Comparison of ENCODE assay signal across 8 cellular contexts in genomic region chr3:106299300-106300098, GRCh38.
A peak's percentile ranks its signal among the peaks of the same experiment; 100 is the strongest.
DNase-seq lines count a peak whose midpoint lies in the region; ATAC-seq and TF ChIP-seq lines count a peak whose summit lies in the region.

No MANE protein-coding gene starts in this region.

- H3K4me1 Mint-ChIP-seq in stimulated activated naive CD8-positive, alpha-beta T cell treated with anti-CD3 and anti-CD28 coated beads, Interleukin-15, Interleukin-2, amounts not matched to agents 100 ng/mL and 50 ng/mL, for 24 hours (ENCODE audit: low read depth), result peaks cover 54% of the 10 kb centered on the region

- no peaks in the 10 kb centered on the region for H3K9me3 ChIP-seq in right cardiac atrium (ENCODE audit: control insufficient read depth, low read length)

- intact Hi-C loops in left ventricle myocardium superior (cut with micrococcal nuclease) (no loop called here), right cardiac atrium (cut with DNase I) (no loop called here)

- H3K27me3 Mint-ChIP-seq in stimulated activated naive CD8-positive, alpha-beta T cell treated with anti-CD3 and anti-CD28 coated beads, Interleukin-15, Interleukin-2, amounts not matched to agents 100 ng/mL and 50 ng/mL, for 24 hours, result no peaks in the 10 kb centered on the region

- no peak for DNase-seq in left ventricle myocardium superior
- no peak for DNase-seq in right cardiac atrium
- DNase-seq in DMS79 treated with DMSO at 0.1 percent for 48 hours (lab: John Stamatoyannopoulos, UW), result no peak
- DNase-seq in omental fat pad (ENCODE audit: low spot score), result no peak
- DNase-seq in NCI-H1417 (lab: John Stamatoyannopoulos, UW), result no peak

- no peak overlapping the region for H3K4me3 ChIP-seq in right cardiac atrium (ENCODE audit: low read length)

- H3K36me3 Mint-ChIP-seq in stimulated activated naive CD8-positive, alpha-beta T cell treated with anti-CD3 and anti-CD28 coated beads, Interleukin-15, Interleukin-2, amounts not matched to agents 100 ng/mL and 50 ng/mL, for 24 hours (ENCODE audit: low read depth), result no peaks in the 10 kb centered on the region

- no peak for TF ChIP-seq CTCF in omental fat pad (IDR thresholded peaks at IDR 0.05)

- ATAC-seq in left ventricle myocardium superior (peak; percentile 63), right cardiac atrium (no peak), HG02852 (IDR thresholded peaks at IDR 0.05; ENCODE audit: unreplicated experiment) (peak; percentile 72), SK-N-SH treated with all-trans-retinoic acid at 6 μM for 48 hours (peak; percentile 92), omental fat pad (ENCODE audit: low FRiP score) (no peak)

- H3K27me3 ChIP-seq in right cardiac atrium (ENCODE audit: control insufficient read depth, insufficient read depth), result no peaks in the 10 kb centered on the region

- no peak overlapping the region for H3K27ac ChIP-seq in right cardiac atrium (ENCODE audit: low read length)

- H3K9me3 Mint-ChIP-seq in stimulated activated naive CD8-positive, alpha-beta T cell treated with anti-CD3 and anti-CD28 coated beads, Interleukin-15, Interleukin-2, amounts not matched to agents 100 ng/mL and 50 ng/mL, for 24 hours, result peaks cover 5% of the 10 kb centered on the region

- H3K4me1 ChIP-seq in right cardiac atrium (ENCODE audit: control insufficient read depth, insufficient read depth, low read length), result no peaks in the 10 kb centered on the region

- H3K4me3 Mint-ChIP-seq in stimulated activated naive CD8-positive, alpha-beta T cell treated with anti-CD3 and anti-CD28 coated beads, Interleukin-15, Interleukin-2, amounts not matched to agents 100 ng/mL and 50 ng/mL, for 24 hours, result no peak overlapping the region

- peak overlapping the region; percentile 53 for H3K27ac Mint-ChIP-seq in stimulated activated naive CD8-positive, alpha-beta T cell treated with anti-CD3 and anti-CD28 coated beads, Interleukin-15, Interleukin-2, amounts not matched to agents 100 ng/mL and 50 ng/mL, for 24 hours

- 46% methylated on average over 2 of the region's 2 CpGs for WGBS in right cardiac atrium

TF ChIP-seq in SK-N-SH treated with all-trans-retinoic acid at 6 μM for 48 hours, 23 proteins besides CTCF, POLR2A, EP300 and RAD21:
- no peak for TF ChIP-seq ZFP3 (CRISPR knock-in tag; IDR thresholded peaks at IDR 0.05)
- TF ChIP-seq TOX (CRISPR knock-in tag; IDR thresholded peaks at IDR 0.05; ENCODE audit: borderline replicate concordance), result peak; percentile 44; the same call in 1 of the 2 replicates
- TF ChIP-seq TCF4 (CRISPR knock-in tag; IDR thresholded peaks at IDR 0.05; ENCODE audit: borderline replicate concordance), result no peak
- TF ChIP-seq OSR1 (CRISPR knock-in tag; IDR thresholded peaks at IDR 0.05), result no peak
- TF ChIP-seq CSDC2 (CRISPR knock-in tag; IDR thresholded peaks at IDR 0.05), result no peak
- no peak for TF ChIP-seq GLIS3 (CRISPR knock-in tag; IDR thresholded peaks at IDR 0.05)
- no peak for TF ChIP-seq SNAI2 (CRISPR knock-in tag; IDR thresholded peaks at IDR 0.05)
- peak; percentile 70 for TF ChIP-seq ISL1 (CRISPR knock-in tag; IDR thresholded peaks at IDR 0.05)
- TF ChIP-seq, protein P1, sequence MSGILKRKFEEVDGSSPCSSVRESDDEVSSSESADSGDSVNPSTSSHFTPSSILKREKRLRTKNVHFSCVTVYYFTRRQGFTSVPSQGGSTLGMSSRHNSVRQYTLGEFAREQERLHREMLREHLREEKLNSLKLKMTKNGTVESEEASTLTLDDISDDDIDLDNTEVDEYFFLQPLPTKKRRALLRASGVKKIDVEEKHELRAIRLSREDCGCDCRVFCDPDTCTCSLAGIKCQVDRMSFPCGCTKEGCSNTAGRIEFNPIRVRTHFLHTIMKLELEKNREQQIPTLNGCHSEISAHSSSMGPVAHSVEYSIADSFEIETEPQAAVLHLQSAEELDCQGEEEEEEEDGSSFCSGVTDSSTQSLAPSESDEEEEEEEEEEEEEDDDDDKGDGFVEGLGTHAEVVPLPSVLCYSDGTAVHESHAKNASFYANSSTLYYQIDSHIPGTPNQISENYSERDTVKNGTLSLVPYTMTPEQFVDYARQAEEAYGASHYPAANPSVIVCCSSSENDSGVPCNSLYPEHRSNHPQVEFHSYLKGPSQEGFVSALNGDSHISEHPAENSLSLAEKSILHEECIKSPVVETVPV (CRISPR knock-in tag; IDR thresholded peaks at IDR 0.05), result no peak
- TF ChIP-seq BACH2 (CRISPR knock-in tag; IDR thresholded peaks at IDR 0.05; ENCODE audit: borderline replicate concordance), result no peak
- no peak for TF ChIP-seq ESRRG (CRISPR knock-in tag; IDR thresholded peaks at IDR 0.05)
- TF ChIP-seq, protein P2, sequence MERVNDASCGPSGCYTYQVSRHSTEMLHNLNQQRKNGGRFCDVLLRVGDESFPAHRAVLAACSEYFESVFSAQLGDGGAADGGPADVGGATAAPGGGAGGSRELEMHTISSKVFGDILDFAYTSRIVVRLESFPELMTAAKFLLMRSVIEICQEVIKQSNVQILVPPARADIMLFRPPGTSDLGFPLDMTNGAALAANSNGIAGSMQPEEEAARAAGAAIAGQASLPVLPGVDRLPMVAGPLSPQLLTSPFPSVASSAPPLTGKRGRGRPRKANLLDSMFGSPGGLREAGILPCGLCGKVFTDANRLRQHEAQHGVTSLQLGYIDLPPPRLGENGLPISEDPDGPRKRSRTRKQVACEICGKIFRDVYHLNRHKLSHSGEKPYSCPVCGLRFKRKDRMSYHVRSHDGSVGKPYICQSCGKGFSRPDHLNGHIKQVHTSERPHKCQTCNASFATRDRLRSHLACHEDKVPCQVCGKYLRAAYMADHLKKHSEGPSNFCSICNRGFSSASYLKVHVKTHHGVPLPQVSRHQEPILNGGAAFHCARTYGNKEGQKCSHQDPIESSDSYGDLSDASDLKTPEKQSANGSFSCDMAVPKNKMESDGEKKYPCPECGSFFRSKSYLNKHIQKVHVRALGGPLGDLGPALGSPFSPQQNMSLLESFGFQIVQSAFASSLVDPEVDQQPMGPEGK (CRISPR knock-in tag; IDR thresholded peaks at IDR 0.05; ENCODE audit: borderline replicate concordance), result no peak
- TF ChIP-seq, protein P3, sequence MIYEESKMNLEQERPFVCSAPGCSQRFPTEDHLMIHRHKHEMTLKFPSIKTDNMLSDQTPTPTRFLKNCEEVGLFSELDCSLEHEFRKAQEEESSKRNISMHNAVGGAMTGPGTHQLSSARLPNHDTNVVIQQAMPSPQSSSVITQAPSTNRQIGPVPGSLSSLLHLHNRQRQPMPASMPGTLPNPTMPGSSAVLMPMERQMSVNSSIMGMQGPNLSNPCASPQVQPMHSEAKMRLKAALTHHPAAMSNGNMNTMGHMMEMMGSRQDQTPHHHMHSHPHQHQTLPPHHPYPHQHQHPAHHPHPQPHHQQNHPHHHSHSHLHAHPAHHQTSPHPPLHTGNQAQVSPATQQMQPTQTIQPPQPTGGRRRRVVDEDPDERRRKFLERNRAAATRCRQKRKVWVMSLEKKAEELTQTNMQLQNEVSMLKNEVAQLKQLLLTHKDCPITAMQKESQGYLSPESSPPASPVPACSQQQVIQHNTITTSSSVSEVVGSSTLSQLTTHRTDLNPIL (CRISPR knock-in tag; IDR thresholded peaks at IDR 0.05; ENCODE audit: low read depth), result no peak
- TF ChIP-seq, protein P4, sequence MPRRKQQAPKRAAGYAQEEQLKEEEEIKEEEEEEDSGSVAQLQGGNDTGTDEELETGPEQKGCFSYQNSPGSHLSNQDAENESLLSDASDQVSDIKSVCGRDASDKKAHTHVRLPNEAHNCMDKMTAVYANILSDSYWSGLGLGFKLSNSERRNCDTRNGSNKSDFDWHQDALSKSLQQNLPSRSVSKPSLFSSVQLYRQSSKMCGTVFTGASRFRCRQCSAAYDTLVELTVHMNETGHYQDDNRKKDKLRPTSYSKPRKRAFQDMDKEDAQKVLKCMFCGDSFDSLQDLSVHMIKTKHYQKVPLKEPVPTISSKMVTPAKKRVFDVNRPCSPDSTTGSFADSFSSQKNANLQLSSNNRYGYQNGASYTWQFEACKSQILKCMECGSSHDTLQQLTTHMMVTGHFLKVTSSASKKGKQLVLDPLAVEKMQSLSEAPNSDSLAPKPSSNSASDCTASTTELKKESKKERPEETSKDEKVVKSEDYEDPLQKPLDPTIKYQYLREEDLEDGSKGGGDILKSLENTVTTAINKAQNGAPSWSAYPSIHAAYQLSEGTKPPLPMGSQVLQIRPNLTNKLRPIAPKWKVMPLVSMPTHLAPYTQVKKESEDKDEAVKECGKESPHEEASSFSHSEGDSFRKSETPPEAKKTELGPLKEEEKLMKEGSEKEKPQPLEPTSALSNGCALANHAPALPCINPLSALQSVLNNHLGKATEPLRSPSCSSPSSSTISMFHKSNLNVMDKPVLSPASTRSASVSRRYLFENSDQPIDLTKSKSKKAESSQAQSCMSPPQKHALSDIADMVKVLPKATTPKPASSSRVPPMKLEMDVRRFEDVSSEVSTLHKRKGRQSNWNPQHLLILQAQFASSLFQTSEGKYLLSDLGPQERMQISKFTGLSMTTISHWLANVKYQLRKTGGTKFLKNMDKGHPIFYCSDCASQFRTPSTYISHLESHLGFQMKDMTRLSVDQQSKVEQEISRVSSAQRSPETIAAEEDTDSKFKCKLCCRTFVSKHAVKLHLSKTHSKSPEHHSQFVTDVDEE (CRISPR knock-in tag; IDR thresholded peaks at IDR 0.05), result no peak

Comparison
In these comparisons a context has a peak if more than half of its experiments do, and no peak if none do; other contexts are left out.
1. ATAC-seq: peak in left ventricle myocardium superior (single experiment), HG02852 (single experiment) and SK-N-SH treated with all-trans-retinoic acid at 6 μM for 48 hours (single experiment); none in right cardiac atrium (0 of 2) and omental fat pad (single experiment).